Comparison of ENCODE assay signal across 29 cellular contexts in the genomic region with DNA sequence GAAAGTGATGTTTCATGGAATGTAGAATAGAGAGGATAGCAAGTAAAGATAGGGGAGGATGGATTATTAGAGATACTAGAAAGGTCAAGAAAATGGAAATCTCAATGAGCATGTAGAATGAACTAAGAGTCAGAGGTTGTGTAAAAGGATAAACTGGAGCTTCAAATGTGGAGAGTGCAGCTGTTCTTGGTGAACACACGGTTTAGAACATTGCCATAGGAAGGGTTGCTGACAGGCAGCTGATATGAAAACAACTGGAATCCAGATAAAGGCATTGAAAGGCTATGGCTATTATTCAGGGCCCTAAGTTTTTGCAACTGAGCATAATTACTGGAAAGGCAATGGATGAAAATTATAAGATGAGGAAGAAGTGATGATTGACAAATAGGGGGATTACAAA.
"Had no signal": no experiment of that assay in that cellular context is flagged by ENCODE, and none has a peak within 500 bp of the region (broad histone marks: within the 10 kb centered on the region; RNA-seq: fewer than 3 reads in every experiment).

No MANE protein-coding gene starts in this region.

- H3K36me3 ChIP-seq: stomach, suprapubic skin, thoracic aorta, thyroid gland, tibial artery, tibial nerve, transverse colon, upper lobe of left lung, upper lobe of right lung, uterus, vagina had no signal

- ATAC-seq: stimulated activated effector memory CD8-positive, alpha-beta T cell treated with anti-CD3 and anti-CD28 coated beads, Interleukin-12 subunit alpha, Interleukin-12 subunit beta, amount 100 ng/mL, for 72 hours; stimulated activated memory B cell treated with anti-CD40 and anti-IgM and Interleukin-4, amounts not matched to agents 10 μg/mL and 1 μg/mL and 100 μg/mL, for 72 hours; stimulated activated naive B cell treated with anti-CD40 and anti-IgM and Interleukin-4, amounts not matched to agents 10 μg/mL and 1 μg/mL and 100 μg/mL, for 72 hours; stimulated activated naive CD8-positive, alpha-beta T cell treated with anti-CD3 and anti-CD28 coated beads, Interleukin-15, amount 100 ng/mL, for 72 hours; stimulated activated naive CD8-positive, alpha-beta T cell treated with anti-CD3 and anti-CD28 coated beads, Interleukin-15, Interleukin-2, amounts not matched to agents 100 U/mL and 50 U/mL, for 24 hours; upper lobe of right lung had no signal

- H3K27me3 Mint-ChIP-seq: stimulated activated memory B cell treated with anti-CD40 and anti-IgM and Interleukin-4, amounts not matched to agents 10 μg/mL and 1 μg/mL and 100 μg/mL, for 72 hours; stimulated activated naive B cell treated with anti-CD40 and anti-IgM and Interleukin-4, amounts not matched to agents 10 μg/mL and 1 μg/mL and 100 μg/mL, for 72 hours; stimulated activated naive CD8-positive, alpha-beta T cell treated with anti-CD3 and anti-CD28 coated beads, Interleukin-15, amount 100 ng/mL, for 72 hours; stimulated activated naive CD8-positive, alpha-beta T cell treated with anti-CD3 and anti-CD28 coated beads, Interleukin-15, Interleukin-2, amounts not matched to agents 100 ng/mL and 50 ng/mL, for 24 hours had no signal

- H3K27me3 ChIP-seq: stomach, suprapubic skin, testis, thyroid gland, tibial artery, tibial nerve, transverse colon, upper lobe of left lung, upper lobe of right lung, uterus, vagina had no signal

- H3K36me3 Mint-ChIP-seq: stimulated activated effector memory CD8-positive, alpha-beta T cell treated with anti-CD3 and anti-CD28 coated beads, Interleukin-12 subunit alpha, Interleukin-12 subunit beta, amount 100 ng/mL, for 72 hours; stimulated activated memory B cell treated with anti-CD40 and anti-IgM and Interleukin-4, amounts not matched to agents 10 μg/mL and 1 μg/mL and 100 μg/mL, for 72 hours; stimulated activated naive B cell treated with anti-CD40 and anti-IgM and Interleukin-4, amounts not matched to agents 10 μg/mL and 1 μg/mL and 100 μg/mL, for 72 hours; type B pancreatic cell had no signal

- FAIRE-seq: urothelium cell line had no signal

- DNase-seq: stimulated activated CD4-positive, alpha-beta T cell treated with anti-CD3 and anti-CD28 coated beads, Interleukin-2, amount 100 ng/mL, for 48 hours; stimulated activated CD4-positive, alpha-beta T cell treated with anti-CD3 and anti-CD28 coated beads, Interleukin-4, amount 100 ng/mL, for 1 hour; stimulated activated CD4-positive, alpha-beta T cell treated with anti-CD3 and anti-CD28 coated beads, Interleukin-4, amount 100 ng/mL, for 24 hours; stimulated activated CD4-positive, alpha-beta T cell treated with anti-CD3 and anti-CD28 coated beads, Interleukin-4, amount 100 ng/mL, for 4 hours; stimulated activated CD8-positive, alpha-beta memory T cell treated with anti-CD3 and anti-CD28 coated beads, Interleukin-4, amount 100 ng/mL, for 48 hours; stimulated activated naive B cell treated with anti-CD40 and anti-IgM and Interleukin-4, amounts not matched to agents 10 μg/mL and 1 μg/mL and 100 μg/mL, for 72 hours; stimulated activated naive CD4-positive, alpha-beta T cell; stimulated activated naive CD4-positive, alpha-beta T cell treated with Interleukin-2 at 50 U/mL for 16 hours; stimulated activated naive CD8-positive, alpha-beta T cell treated with anti-CD3 and anti-CD28 coated beads, Interleukin-15, amount 100 ng/mL, for 72 hours; stimulated activated naive CD8-positive, alpha-beta T cell treated with anti-CD3 and anti-CD28 coated beads, Interleukin-15, Interleukin-2, amounts not matched to agents 100 U/mL and 50 U/mL, for 24 hours; stomach; substantia nigra; testis; thyroid gland; tibial artery; transverse colon; trophoblast cell; upper lobe of left lung; upper lobe of right lung; uterus had no signal

- H3K27ac Mint-ChIP-seq: stimulated activated effector memory CD8-positive, alpha-beta T cell treated with anti-CD3 and anti-CD28 coated beads, Interleukin-12 subunit alpha, Interleukin-12 subunit beta, amount 100 ng/mL, for 72 hours; stimulated activated memory B cell treated with anti-CD40 and anti-IgM and Interleukin-4, amounts not matched to agents 10 μg/mL and 1 μg/mL and 100 μg/mL, for 72 hours; stimulated activated naive B cell treated with anti-CD40 and anti-IgM and Interleukin-4, amounts not matched to agents 10 μg/mL and 1 μg/mL and 100 μg/mL, for 72 hours; stimulated activated naive CD8-positive, alpha-beta T cell treated with anti-CD3 and anti-CD28 coated beads, Interleukin-15, amount 100 ng/mL, for 72 hours; stimulated activated naive CD8-positive, alpha-beta T cell treated with anti-CD3 and anti-CD28 coated beads, Interleukin-15, Interleukin-2, amounts not matched to agents 100 ng/mL and 50 ng/mL, for 24 hours; type B pancreatic cell had no signal

- H3K4me3 Mint-ChIP-seq: stimulated activated effector memory CD8-positive, alpha-beta T cell treated with anti-CD3 and anti-CD28 coated beads, Interleukin-12 subunit alpha, Interleukin-12 subunit beta, amount 100 ng/mL, for 72 hours; stimulated activated memory B cell treated with anti-CD40 and anti-IgM and Interleukin-4, amounts not matched to agents 10 μg/mL and 1 μg/mL and 100 μg/mL, for 72 hours; stimulated activated naive B cell treated with anti-CD40 and anti-IgM and Interleukin-4, amounts not matched to agents 10 μg/mL and 1 μg/mL and 100 μg/mL, for 72 hours; stimulated activated naive CD8-positive, alpha-beta T cell treated with anti-CD3 and anti-CD28 coated beads, Interleukin-15, amount 100 ng/mL, for 72 hours; stimulated activated naive CD8-positive, alpha-beta T cell treated with anti-CD3 and anti-CD28 coated beads, Interleukin-15, Interleukin-2, amounts not matched to agents 100 ng/mL and 50 ng/mL, for 24 hours; type B pancreatic cell had no signal

- H3K4me1 Mint-ChIP-seq: stimulated activated effector memory CD8-positive, alpha-beta T cell treated with anti-CD3 and anti-CD28 coated beads, Interleukin-12 subunit alpha, Interleukin-12 subunit beta, amount 100 ng/mL, for 72 hours; stimulated activated memory B cell treated with anti-CD40 and anti-IgM and Interleukin-4, amounts not matched to agents 10 μg/mL and 1 μg/mL and 100 μg/mL, for 72 hours; stimulated activated naive B cell treated with anti-CD40 and anti-IgM and Interleukin-4, amounts not matched to agents 10 μg/mL and 1 μg/mL and 100 μg/mL, for 72 hours; stimulated activated naive CD8-positive, alpha-beta T cell treated with anti-CD3 and anti-CD28 coated beads, Interleukin-15, amount 100 ng/mL, for 72 hours had no signal

- H3K9me3 ChIP-seq: stomach, suprapubic skin, testis, thoracic aorta, thyroid gland, tibial artery, tibial nerve, transverse colon, upper lobe of left lung, upper lobe of right lung, uterus, vagina had no signal

- H3K4me1 ChIP-seq: stomach, suprapubic skin, testis, thyroid gland, tibial artery, tibial nerve, transverse colon, upper lobe of left lung, upper lobe of right lung, uterus, vagina had no signal

- H3K9me3 Mint-ChIP-seq: stimulated activated effector memory CD8-positive, alpha-beta T cell treated with anti-CD3 and anti-CD28 coated beads, Interleukin-12 subunit alpha, Interleukin-12 subunit beta, amount 100 ng/mL, for 72 hours; stimulated activated memory B cell treated with anti-CD40 and anti-IgM and Interleukin-4, amounts not matched to agents 10 μg/mL and 1 μg/mL and 100 μg/mL, for 72 hours; stimulated activated naive CD8-positive, alpha-beta T cell treated with anti-CD3 and anti-CD28 coated beads, Interleukin-15, amount 100 ng/mL, for 72 hours; stimulated activated naive CD8-positive, alpha-beta T cell treated with anti-CD3 and anti-CD28 coated beads, Interleukin-15, Interleukin-2, amounts not matched to agents 100 ng/mL and 50 ng/mL, for 24 hours; type B pancreatic cell had no signal

- H3K27ac ChIP-seq: stomach, suprapubic skin, testis, thoracic aorta, thyroid gland, tibial artery, tibial nerve, transverse colon, upper lobe of left lung, upper lobe of right lung, uterus, vagina had no signal

- H3K4me3 ChIP-seq: stomach, suprapubic skin, testis, thoracic aorta, thyroid gland, tibial artery, tibial nerve, transverse colon, upper lobe of left lung, upper lobe of right lung, uterus, vagina had no signal
